Comparison of ENCODE assay signal across 8 cellular contexts in genomic region chr2:179302149-179302548, GRCh38.
"Had no signal": no experiment of that assay in that cellular context is flagged by ENCODE, and none has a peak within 500 bp of the region (broad histone marks: within the 10 kb centered on the region; RNA-seq: fewer than 3 reads in every experiment).

No MANE protein-coding gene starts in this region.

- H3K36me3 Mint-ChIP-seq: IgD-negative memory B cell had no signal

- FAIRE-seq: HTR-8/SVneo had no signal

- H3K36me3 ChIP-seq: HAP-1 had no signal

- H3K4me1 ChIP-seq: HAP-1 had no signal

- H3K4me3 Mint-ChIP-seq: IgD-negative memory B cell had no signal

- H3K27ac ChIP-seq: GM23248 had no signal

- H3K4me1 Mint-ChIP-seq: IgD-negative memory B cell had no signal

- H3K9ac ChIP-seq: GM23248 had no signal

- H3K27ac Mint-ChIP-seq: IgD-negative memory B cell had no signal

- H3K4me3 ChIP-seq: GM23248, HAP-1 had no signal

- H3K9me3 ChIP-seq: HAP-1 had no signal

- H2AFZ ChIP-seq: GM23248 had no signal

- ATAC-seq: HCT116 had no signal

- DNase-seq: GM23248, GOT3, H7, KBM-7 had no signal
